Comparison of ENCODE assay signal across 17 cellular contexts in genomic region chr14:54377501-54377900, GRCh38. TPM values are rescaled to one million over a fixed set of nuclear protein-coding genes. Genes with fewer than 3 reads are reported as not detected.
DNase-seq lines count a peak whose midpoint lies in the region; ATAC-seq and TF ChIP-seq lines count a peak whose summit lies in the region.
"Had no signal": no experiment of that assay in that cellular context is flagged by ENCODE, and none has a peak within 500 bp of the region (broad histone marks: within the 10 kb centered on the region; RNA-seq: fewer than 3 reads in every experiment).

No MANE protein-coding gene starts in this region.

- H3K36me3 Mint-ChIP-seq in H9 (ENCODE audit: insufficient read depth in 1 of 3, low read depth in 3 of 3), result no peaks in the 10 kb centered on the region
- H3K36me3 Mint-ChIP-seq: CD8-positive, alpha-beta memory T cell had no signal

- H3K9me3 ChIP-seq in DOHH2 (ENCODE audit: control insufficient read depth, insufficient read depth, low read length) (no peaks in the 10 kb centered on the region), H9 (ENCODE audit: control insufficient read depth, low read depth, low read length) (no peaks in the 10 kb centered on the region), PC-9 (ENCODE audit: insufficient read depth, low read depth) (no peaks in the 10 kb centered on the region), parathyroid adenoma (ENCODE audit: control insufficient read depth, low read length) (no peaks in the 10 kb centered on the region)
- H3K9me3 ChIP-seq: A549, BE2C, Caco-2, HAP-1 had no signal

- TF ChIP-seq CTCF in DOHH2 (IDR thresholded peaks at IDR 0.05; ENCODE audit: low read depth, low read length, poor library complexity, severe bottlenecking), result no peak
- no peak for TF ChIP-seq CTCF in H9 (conservative IDR thresholded peaks at IDR 0.05)
- TF ChIP-seq CTCF in PC-9 (conservative IDR thresholded peaks at IDR 0.05), result no peak
- TF ChIP-seq CTCF in parathyroid adenoma (IDR thresholded peaks at IDR 0.05), result no peak

- no peak overlapping the region for H2BK5ac ChIP-seq in H9 (ENCODE audit: insufficient read length, low read length)

- H3K56ac ChIP-seq in H9 (ENCODE audit: insufficient read length, low read depth, low read length), result no peak overlapping the region

- H3F3A ChIP-seq in DOHH2 (ENCODE audit: control insufficient read depth, insufficient read depth), result no peaks in the 10 kb centered on the region
- H3F3A ChIP-seq in PC-9 (ENCODE audit: insufficient read depth, low read depth), result no peaks in the 10 kb centered on the region

- no peak overlapping the region for H3K4ac ChIP-seq in H9 (ENCODE audit: low read depth, low read length)

- no peak overlapping the region for H3K23ac ChIP-seq in H9 (ENCODE audit: insufficient read length, low read depth, low read length)

- H2BK15ac ChIP-seq in H9 (ENCODE audit: low read depth, low read length), result no peak overlapping the region

- no peak overlapping the region for H2AFZ ChIP-seq in H9 (ENCODE audit: low read length)
- H2AFZ ChIP-seq in PC-9, result 0 out of 2 replicates have a peak overlapping the region, but pooled peaks have one; percentile 46
- peak overlapping the region; percentile 43 for H2AFZ ChIP-seq in parathyroid adenoma
- H2AFZ ChIP-seq: GM23248 had no signal

- no peaks in the 10 kb centered on the region for H3K23me2 ChIP-seq in H9 (ENCODE audit: insufficient read length, low read depth, low read length, poor library complexity, severe bottlenecking)

- peaks cover 30% of the 10 kb centered on the region for H3K4me1 ChIP-seq in DOHH2 (ENCODE audit: control insufficient read depth, low read length)
- peaks cover 3% of the 10 kb centered on the region; the same call in 1 of the 2 replicates for H3K4me1 ChIP-seq in H9 (ENCODE audit: insufficient read depth, low read length)
- H3K4me1 ChIP-seq in PC-9 (replicated peaks; ENCODE audit: insufficient read depth), result no peaks in the 10 kb centered on the region
- peaks cover 16% of the 10 kb centered on the region for H3K4me1 ChIP-seq in parathyroid adenoma
- H3K4me1 ChIP-seq: A549, BE2C, Caco-2, HAP-1 had no signal

- no peak overlapping the region for H4K91ac ChIP-seq in H9 (ENCODE audit: insufficient read length, low read depth, low read length)

- H3K27me3 ChIP-seq in DOHH2 (ENCODE audit: control insufficient read depth, low read length) (no peaks in the 10 kb centered on the region), H9 (ENCODE audit: insufficient read depth, low read length) (no peaks in the 10 kb centered on the region), PC-9 (ENCODE audit: insufficient read depth, low read depth) (no peaks in the 10 kb centered on the region), parathyroid adenoma (ENCODE audit: control insufficient read depth, insufficient read depth, low read length) (no peaks in the 10 kb centered on the region)

- peaks cover 4% of the 10 kb centered on the region for H3K27me3 Mint-ChIP-seq in H9 (ENCODE audit: low read depth)

- no peak overlapping the region for H4K8ac ChIP-seq in H9 (replicated peaks; ENCODE audit: insufficient read length, low read depth, low read length)

- H3K36me3 ChIP-seq in DOHH2 (ENCODE audit: control insufficient read depth, low read length) (no peaks in the 10 kb centered on the region), PC-9 (ENCODE audit: low read depth) (no peaks in the 10 kb centered on the region), parathyroid adenoma (ENCODE audit: control insufficient read depth, insufficient read depth, low read length) (no peaks in the 10 kb centered on the region)
- H3K36me3 ChIP-seq: BE2C, HAP-1 had no signal

- H3K4me1 Mint-ChIP-seq in H9, result peaks cover 24 to 26% of the 10 kb centered on the region in 2 experiments
- H3K4me1 Mint-ChIP-seq: CD8-positive, alpha-beta memory T cell had no signal

- no peak overlapping the region for H3K14ac ChIP-seq in H9 (ENCODE audit: insufficient read depth, low read length)

- no peak overlapping the region for H2BK12ac ChIP-seq in H9 (ENCODE audit: insufficient read length, low read depth, low read length)

- no peak overlapping the region for H3K9ac ChIP-seq in H9 (ENCODE audit: extremely low read depth, insufficient read length, low read length)
- H3K9ac ChIP-seq in parathyroid adenoma, result no peak overlapping the region
- H3K9ac ChIP-seq: GM23248 had no signal

- no peak overlapping the region for H3T11ph ChIP-seq in H9 (ENCODE audit: low read length)

- H2AK5ac ChIP-seq in H9 (ENCODE audit: insufficient read length, low read length), result no peak overlapping the region

- POLR2A ChIA-PET in PC-9 (lab: Charles Lee; ENCODE audit: unreplicated experiment), result interaction anchor here (0.6 kb wide), 1 partner anchor 450 kb away, joined by 5 read pairs; no protein-coding TSS in a partner anchor

- H3K4me3 ChIP-seq in DOHH2 (ENCODE audit: low read length), result no peak overlapping the region
- no peak overlapping the region for H3K4me3 ChIP-seq in PC-9
- H3K4me3 ChIP-seq in parathyroid adenoma (ENCODE audit: low read depth, low read length), result no peak overlapping the region
- H3K4me3 ChIP-seq: A549, GM23248, HAP-1 had no signal

- H3K9me2 ChIP-seq in DOHH2 (replicated peaks; ENCODE audit: control insufficient read depth, low read length) (no peaks in the 10 kb centered on the region), PC-9 (ENCODE audit: insufficient read depth) (no peaks in the 10 kb centered on the region)

- no peak for ATAC-seq in sciatic nerve
- ATAC-seq: HepG2 had no signal

- no peak overlapping the region for H2BK120ac ChIP-seq in H9 (ENCODE audit: low read depth, low read length, poor library complexity, severe bottlenecking)

- H3K9me3 Mint-ChIP-seq in H9, result no peaks in the 10 kb centered on the region
- H3K9me3 Mint-ChIP-seq: HFFc6 had no signal

- H3K27ac Mint-ChIP-seq in H9, result no peak overlapping the region
- H3K27ac Mint-ChIP-seq: CD8-positive, alpha-beta memory T cell; HFFc6 had no signal

- intact Hi-C loops in PC-9 (cut with micrococcal nuclease; ENCODE audit: unreplicated experiment), result no loop called here
- intact Hi-C loops in sciatic nerve (cut with DNase I), result no loop called here

- no peak overlapping the region for H3K18ac ChIP-seq in H9 (ENCODE audit: insufficient read length, low read depth, low read length)

- H3K27ac ChIP-seq in DOHH2 (ENCODE audit: low read depth, low read length) (no peak overlapping the region), H9 (ENCODE audit: insufficient read length, low read depth, low read length) (no peak overlapping the region), PC-9 (no peak overlapping the region), parathyroid adenoma (no peak overlapping the region)
- H3K27ac ChIP-seq: A549, GM23248 had no signal

- H4K20me1 ChIP-seq in DOHH2 (ENCODE audit: control insufficient read depth, insufficient read depth, low read depth, low read length) (no peaks in the 10 kb centered on the region), H9 (ENCODE audit: control insufficient read depth, insufficient read depth, insufficient read length) (no peaks in the 10 kb centered on the region), PC-9 (ENCODE audit: insufficient read depth) (no peaks in the 10 kb centered on the region)

- H3K4me2 ChIP-seq in DOHH2 (ENCODE audit: low read length) (0 out of 2 replicates have a peak overlapping the region, but pooled peaks have one; percentile 10), H9 (ENCODE audit: insufficient read depth, insufficient read length, low read length) (no peak overlapping the region), PC-9 (no peak overlapping the region), parathyroid adenoma (ENCODE audit: low read length) (no peak overlapping the region)
- H3K4me2 ChIP-seq: A549 had no signal

- no peak overlapping the region for H2BK20ac ChIP-seq in H9 (ENCODE audit: low read depth, low read length, poor library complexity, severe bottlenecking)

- DNase-seq in H9, result peak; percentile 51
- DNase-seq in PC-9, result no peak
- DNase-seq in activated CD4-positive, alpha-beta T cell treated with anti-CD3 and anti-CD28 coated beads for 4 hours, result no peak
- no peak for DNase-seq in sciatic nerve (ENCODE audit: low spot score)
- no peak for DNase-seq in NCI-H526 (lab: John Stamatoyannopoulos, UW)
- DNase-seq: BE2C; Caco-2; CD8-positive, alpha-beta memory T cell; DND-41; GF-D8; GM23248; HFFc6 had no signal

- no CpG with 5 or more reads among the region's 7 CpGs for WGBS in H9 (ENCODE audit: extremely low coverage, insufficient read length, low lambda C conversion rate)

- H3K4me3 Mint-ChIP-seq in H9, result no peak overlapping the region
- H3K4me3 Mint-ChIP-seq: CD8-positive, alpha-beta memory T cell; HFFc6 had no signal

- H3K79me2 ChIP-seq in DOHH2 (ENCODE audit: control insufficient read depth, low read length) (no peaks in the 10 kb centered on the region), H9 (ENCODE audit: insufficient read depth, low read length) (no peaks in the 10 kb centered on the region), PC-9 (ENCODE audit: low read depth) (no peaks in the 10 kb centered on the region), parathyroid adenoma (no peaks in the 10 kb centered on the region)

- no TSS peak for BruUV-seq in PC-9 (replicated peaks; lab: Mats Ljungman, UMichigan)

- H4K5ac ChIP-seq in H9 (ENCODE audit: insufficient read length, low read depth, low read length), result no peak overlapping the region

- CTCF ChIA-PET in PC-9 (lab: Charles Lee), result no interaction called here

- H3K79me1 ChIP-seq in H9 (ENCODE audit: insufficient read depth, low read depth, low read length, poor library complexity, severe bottlenecking), result no peaks in the 10 kb centered on the region

RNA-seq across cellular contexts. Expression of gene CDKN3, which starts 19.3 kb away (rescaled TPM):
- total RNA-seq in H9 (2021) (45.9 and 50.0 TPM in 2 replicates), PC-9 (2021) (61.1 and 105 TPM in 2 replicates), sciatic nerve (4.1 TPM)
